8 cellular contexts compared by ENCODE assay signal in genomic region chr20:62928246-62928939, GRCh38. TPM values are rescaled to one million over a fixed set of nuclear protein-coding genes. Genes with fewer than 3 reads are reported as not detected.
DNase-seq lines count a peak whose midpoint lies in the region; ATAC-seq and FAIRE-seq lines count a peak whose summit lies in the region.

No MANE protein-coding gene starts in this region.

- peak overlapping the region; percentile 75 for H3K27ac Mint-ChIP-seq in activated T-helper 2 cell treated with anti-CD3 and anti-CD28 coated beads, Interferon-gamma antibody, Interleukin-2, Interleukin-4, amounts not matched to agents 10 μg/mL and 5 μg/mL and 100 μg/mL, durations not matched to agents 14 hours and 24 hours and 36 hours

- no peaks in the 10 kb centered on the region for H3K36me3 ChIP-seq in H7 (replicated peaks; ENCODE audit: control insufficient read depth, insufficient read depth, low read length)
- no peaks in the 10 kb centered on the region for H3K36me3 ChIP-seq in iPS DF 6.9 (ENCODE audit: control insufficient read depth, insufficient read depth, low read length)
- no peaks in the 10 kb centered on the region for H3K36me3 ChIP-seq in small intestine (ENCODE audit: control insufficient read depth in 2 of 2, insufficient read depth in 2 of 2, low read length in 2 of 2)

- H3K27ac ChIP-seq in iPS DF 6.9 (ENCODE audit: low read length) (peak overlapping the region; percentile 34), small intestine (ENCODE audit: low read depth in 1 of 2, low read length in 1 of 2) (peak overlapping the region; percentile 68 to 91)

- peaks cover 4% of the 10 kb centered on the region; the same call in 1 of the 2 replicates for H3K4me1 ChIP-seq in iPS DF 6.9 (ENCODE audit: control insufficient read depth, insufficient read depth, low read length)
- H3K4me1 ChIP-seq in small intestine (ENCODE audit: control insufficient read depth in 2 of 2, insufficient read depth in 1 of 2, low read depth in 1 of 2, low read length in 1 of 2): peaks cover 5 to 17% of the 10 kb centered on the region in 2 donors

- H3K4me3 Mint-ChIP-seq in activated T-helper 2 cell treated with anti-CD3 and anti-CD28 coated beads, Interferon-gamma antibody, Interleukin-2, Interleukin-4, amounts not matched to agents 10 μg/mL and 5 μg/mL and 100 μg/mL, durations not matched to agents 14 hours and 24 hours and 36 hours (ENCODE audit: low read depth): peak overlapping the region; percentile 88

- peak; percentile 82 for DNase-seq in H7
- DNase-seq in activated T-helper 2 cell treated with anti-CD3 and anti-CD28 coated beads, Interferon-gamma antibody, Interleukin-2, Interleukin-4, amounts not matched to agents 10 μg/mL and 5 μg/mL and 100 μg/mL, durations not matched to agents 14 hours and 24 hours and 36 hours (ENCODE audit: low spot score): no peak
- no peak for DNase-seq in iPS DF 6.9 (ENCODE audit: low read depth, low spot score)
- DNase-seq in small intestine: no peak
- DNase-seq in stimulated activated CD4-positive, alpha-beta T cell treated with anti-CD3 and anti-CD28 coated beads, Interleukin-15, amount 100 ng/mL, for 24 hours: no peak

- no CpG with 5 or more reads among the region's 14 CpGs for WGBS in iPS DF 6.9 (ENCODE audit: insufficient coverage, insufficient read length)
- WGBS in small intestine, 3 donors: 42 to 54% (median 54%) methylated on average over 14 of the region's 14 CpGs

- ATAC-seq in HG03342 (IDR thresholded peaks at IDR 0.05; ENCODE audit: unreplicated experiment): no peak
- no peak for ATAC-seq in HG03354 (IDR thresholded peaks at IDR 0.05; ENCODE audit: poor library complexity, severe bottlenecking, unreplicated experiment)
- no peak for ATAC-seq in GM19452 (IDR thresholded peaks at IDR 0.05; ENCODE audit: unreplicated experiment)

- intact Hi-C loops in activated T-helper 2 cell treated with anti-CD3 and anti-CD28 coated beads, Interferon-gamma antibody, Interleukin-2, Interleukin-4, amounts not matched to agents 10 μg/mL and 5 μg/mL and 100 μg/mL, durations not matched to agents 14 hours and 24 hours and 36 hours (cut with micrococcal nuclease): loop anchor here (5.0 kb wide), 1 partner anchor 66 kb away; the partner anchor contains the start of gene TCFL5

- H3K4me3 ChIP-seq in H7 (ENCODE audit: insufficient read depth, low read depth, low read length) (peak overlapping the region; percentile 96), iPS DF 6.9 (ENCODE audit: low read length) (peak overlapping the region; percentile 32; the same call in 1 of the 2 replicates), small intestine (ENCODE audit: low read depth in 1 of 2, low read length in 2 of 2) (peak overlapping the region; percentile 54 to 62)

- peaks cover 49% of the 10 kb centered on the region for H3K4me1 Mint-ChIP-seq in activated T-helper 2 cell treated with anti-CD3 and anti-CD28 coated beads, Interferon-gamma antibody, Interleukin-2, Interleukin-4, amounts not matched to agents 10 μg/mL and 5 μg/mL and 100 μg/mL, durations not matched to agents 14 hours and 24 hours and 36 hours (ENCODE audit: low read depth)

- no peaks in the 10 kb centered on the region for H3K9me3 Mint-ChIP-seq in activated T-helper 2 cell treated with anti-CD3 and anti-CD28 coated beads, Interferon-gamma antibody, Interleukin-2, Interleukin-4, amounts not matched to agents 10 μg/mL and 5 μg/mL and 100 μg/mL, durations not matched to agents 14 hours and 24 hours and 36 hours

- H3K9me3 ChIP-seq in iPS DF 6.9 (ENCODE audit: control insufficient read depth, insufficient read depth, low read length): no peaks in the 10 kb centered on the region
- H3K9me3 ChIP-seq in small intestine (ENCODE audit: control insufficient read depth, low read depth): no peaks in the 10 kb centered on the region

- no peak for FAIRE-seq in small intestine (lab: Jason Lieb, UNC)

- peaks cover 23% of the 10 kb centered on the region for H3K36me3 Mint-ChIP-seq in activated T-helper 2 cell treated with anti-CD3 and anti-CD28 coated beads, Interferon-gamma antibody, Interleukin-2, Interleukin-4, amounts not matched to agents 10 μg/mL and 5 μg/mL and 100 μg/mL, durations not matched to agents 14 hours and 24 hours and 36 hours (ENCODE audit: low read depth)

- no peaks in the 10 kb centered on the region for H3K27me3 ChIP-seq in H7 (ENCODE audit: control insufficient read depth, insufficient read depth, low read length)
- no peaks in the 10 kb centered on the region for H3K27me3 ChIP-seq in iPS DF 6.9 (ENCODE audit: control insufficient read depth, insufficient read depth, low read length)
- H3K27me3 ChIP-seq in small intestine (ENCODE audit: control insufficient read depth in 2 of 2, insufficient read depth in 2 of 2, low read length in 2 of 2): no peaks in the 10 kb centered on the region

- no peaks in the 10 kb centered on the region for H3K27me3 Mint-ChIP-seq in activated T-helper 2 cell treated with anti-CD3 and anti-CD28 coated beads, Interferon-gamma antibody, Interleukin-2, Interleukin-4, amounts not matched to agents 10 μg/mL and 5 μg/mL and 100 μg/mL, durations not matched to agents 14 hours and 24 hours and 36 hours (ENCODE audit: low read depth)

RNA-seq across cellular contexts. Expression of gene DIDO1, which starts 2.1 kb away (rescaled TPM):
- total RNA-seq in H7 (2014; rRNA removed; shearing (Covaris generic)): 53.2 and 63.4 TPM in 2 replicates
- 57.9 and 59.8 TPM in 2 replicates for total RNA-seq in activated T-helper 2 cell treated with anti-CD3 and anti-CD28 coated beads, Interferon-gamma antibody, Interleukin-2, Interleukin-4, amounts not matched to agents 10 μg/mL and 5 μg/mL and 100 μg/mL, durations not matched to agents 14 hours and 24 hours and 36 hours
- 10 to 100 TPM; 11.6 to 19.2 (median 12.3) TPM for polyA plus RNA-seq in small intestine

RNA-seq across cellular contexts. Expression of gene GID8, which starts 9.6 kb away (rescaled TPM):
- 49.1 and 57.0 TPM in 2 replicates for total RNA-seq in H7 (2014; rRNA removed; shearing (Covaris generic))
- 50.5 and 53.7 TPM in 2 replicates for total RNA-seq in activated T-helper 2 cell treated with anti-CD3 and anti-CD28 coated beads, Interferon-gamma antibody, Interleukin-2, Interleukin-4, amounts not matched to agents 10 μg/mL and 5 μg/mL and 100 μg/mL, durations not matched to agents 14 hours and 24 hours and 36 hours
- polyA plus RNA-seq in small intestine: 10 to 100 TPM; 14.3 to 17.6 (median 16.5) TPM

RNA-seq across cellular contexts. Expression of gene SLC17A9, which starts 24.1 kb away (rescaled TPM):
- total RNA-seq in H7 (2014; rRNA removed; shearing (Covaris generic)): 32.6 and 41.4 TPM in 2 replicates
- 20.2 and 21.4 TPM in 2 replicates for total RNA-seq in activated T-helper 2 cell treated with anti-CD3 and anti-CD28 coated beads, Interferon-gamma antibody, Interleukin-2, Interleukin-4, amounts not matched to agents 10 μg/mL and 5 μg/mL and 100 μg/mL, durations not matched to agents 14 hours and 24 hours and 36 hours
- polyA plus RNA-seq in small intestine: 1 to 10 TPM in 2 of 3 donors, under 1 TPM in 1; 0.22 to 2.0 (median 1.6) TPM

Comparison
In these comparisons a context has a peak if more than half of its experiments do, and no peak if none do; other contexts are left out.
1. H3K4me3 ChIP-seq: peak in every context shown above with its lines; median percentile 96 in H7; 58 in small intestine; 32 in iPS DF 6.9.